Comparison of ENCODE assay signal across 28 cellular contexts in genomic region chr5:153539983-153540382, GRCh38. TPM values are rescaled to one million over a fixed set of nuclear protein-coding genes. Genes with fewer than 3 reads are reported as not detected.
"Had no signal": no experiment of that assay in that cellular context is flagged by ENCODE, and none has a peak within 500 bp of the region (broad histone marks: within the 10 kb centered on the region; RNA-seq: fewer than 3 reads in every experiment).

No MANE protein-coding gene starts in this region.

- H3K36me3 ChIP-seq: neutrophil, pancreas, prostate gland, right lobe of liver, sigmoid colon, suprapubic skin, tibial artery, transverse colon, upper lobe of right lung, uterus had no signal

- H3K9me3 Mint-ChIP-seq: nephron, type B pancreatic cell had no signal

- FAIRE-seq: pancreas, small intestine had no signal

- H3K27ac ChIP-seq: neutrophil, pancreas, prostate gland, right lobe of liver, sigmoid colon, suprapubic skin, testis, tibial artery, transverse colon, upper lobe of right lung, uterus had no signal

- H3K27me3 Mint-ChIP-seq: stimulated activated memory B cell treated with anti-CD40 and anti-IgM and Interleukin-4, amounts not matched to agents 10 μg/mL and 1 μg/mL and 100 μg/mL, for 72 hours; stimulated activated naive CD8-positive, alpha-beta T cell treated with anti-CD3 and anti-CD28 coated beads, Interleukin-15, amount 100 ng/mL, for 72 hours; type B pancreatic cell had no signal

- H3K27me3 ChIP-seq: neutrophil, pancreas, right lobe of liver, sigmoid colon, suprapubic skin, testis, tibial artery, transverse colon, upper lobe of right lung, uterus had no signal

- H3K36me3 Mint-ChIP-seq: naive thymus-derived CD4-positive, alpha-beta T cell; natural killer cell; stimulated activated memory B cell treated with anti-CD40 and anti-IgM and Interleukin-4, amounts not matched to agents 10 μg/mL and 1 μg/mL and 100 μg/mL, for 72 hours; type B pancreatic cell had no signal

- H3K4me3 Mint-ChIP-seq: naive thymus-derived CD4-positive, alpha-beta T cell; natural killer cell; nephron; stimulated activated memory B cell treated with anti-CD40 and anti-IgM and Interleukin-4, amounts not matched to agents 10 μg/mL and 1 μg/mL and 100 μg/mL, for 72 hours; stimulated activated naive CD8-positive, alpha-beta T cell treated with anti-CD3 and anti-CD28 coated beads, Interleukin-15, amount 100 ng/mL, for 72 hours; type B pancreatic cell had no signal

- H3K4me3 ChIP-seq: pancreas, prostate gland, right lobe of liver, sigmoid colon, suprapubic skin, testis, tibial artery, transverse colon, upper lobe of right lung, uterus had no signal

- H3K4me1 Mint-ChIP-seq: naive thymus-derived CD4-positive, alpha-beta T cell; natural killer cell; nephron; stimulated activated memory B cell treated with anti-CD40 and anti-IgM and Interleukin-4, amounts not matched to agents 10 μg/mL and 1 μg/mL and 100 μg/mL, for 72 hours; stimulated activated naive CD8-positive, alpha-beta T cell treated with anti-CD3 and anti-CD28 coated beads, Interleukin-15, amount 100 ng/mL, for 72 hours had no signal

- H3K4me1 ChIP-seq: pancreas, prostate gland, right lobe of liver, sigmoid colon, suprapubic skin, testis, tibial artery, transverse colon, upper lobe of right lung, uterus had no signal

- ATAC-seq: naive thymus-derived CD4-positive, alpha-beta T cell; natural killer cell; pancreas; right cardiac atrium; right lobe of liver; stimulated activated memory B cell treated with anti-CD40 and anti-IgM and Interleukin-4, amounts not matched to agents 10 μg/mL and 1 μg/mL and 100 μg/mL, for 72 hours; stimulated activated naive CD8-positive, alpha-beta T cell treated with anti-CD3 and anti-CD28 coated beads, Interleukin-15, amount 100 ng/mL, for 72 hours; stimulated activated naive CD8-positive, alpha-beta T cell treated with anti-CD3 and anti-CD28 coated beads, Interleukin-15, Interleukin-2, amounts not matched to agents 100 U/mL and 50 U/mL, for 24 hours; upper lobe of right lung had no signal

- H3K27ac Mint-ChIP-seq: naive thymus-derived CD4-positive, alpha-beta T cell; natural killer cell; nephron; stimulated activated memory B cell treated with anti-CD40 and anti-IgM and Interleukin-4, amounts not matched to agents 10 μg/mL and 1 μg/mL and 100 μg/mL, for 72 hours; stimulated activated naive CD8-positive, alpha-beta T cell treated with anti-CD3 and anti-CD28 coated beads, Interleukin-15, amount 100 ng/mL, for 72 hours; type B pancreatic cell had no signal

- H3K9me3 ChIP-seq: neutrophil, pancreas, prostate gland, right lobe of liver, sigmoid colon, suprapubic skin, testis, tibial artery, transverse colon, upper lobe of right lung, uterus had no signal

- DNase-seq: naive thymus-derived CD4-positive, alpha-beta T cell; natural killer cell; nucleus accumbens; pancreas; retina; right cardiac atrium; right lobe of liver; sigmoid colon; small intestine; stimulated activated CD4-positive, alpha-beta T cell treated with anti-CD3 and anti-CD28 coated beads, Interleukin-1b, Interleukin-23, amount 100 ng/mL, for 48 hours; stimulated activated CD4-positive, alpha-beta T cell treated with anti-CD3 and anti-CD28 coated beads, Interleukin-4, amount 100 ng/mL, for 1 hour; stimulated activated CD4-positive, alpha-beta T cell treated with anti-CD3 and anti-CD28 coated beads, Interleukin-4, amount 100 ng/mL, for 4 hours; stimulated activated CD8-positive, alpha-beta memory T cell treated with anti-CD3 and anti-CD28 coated beads, Interleukin-4, amount 100 ng/mL, for 48 hours; stimulated activated naive CD4-positive, alpha-beta T cell; stimulated activated naive CD8-positive, alpha-beta T cell treated with anti-CD3 and anti-CD28 coated beads, Interleukin-15, amount 100 ng/mL, for 72 hours; stimulated activated naive CD8-positive, alpha-beta T cell treated with anti-CD3 and anti-CD28 coated beads, Interleukin-15, Interleukin-2, amounts not matched to agents 100 U/mL and 50 U/mL, for 24 hours; testis; tibial artery; transverse colon; upper lobe of right lung; uterus had no signal

RNA-seq across cellular contexts. Expression of gene GRIA1, which starts 49.5 kb away (rescaled TPM):
- total RNA-seq: naive thymus-derived CD4-positive, alpha-beta T cell; natural killer cell; pulmonary artery endothelial cell; right lobe of liver had no signal
